Comparison of ENCODE assay signal across 1 cellular context in genomic region chr5:141954193-141954592, GRCh38.
TF ChIP-seq lines count a peak whose summit lies in the region.

No MANE protein-coding gene starts in this region.

TF ChIP-seq in GM23338, 12 proteins besides CTCF, POLR2A, EP300 and RAD21 (continued from another document):
- TF ChIP-seq ZNF462 (CRISPR knock-in tag; IDR thresholded peaks at IDR 0.05) (no peak), EZH2 (IDR thresholded peaks at IDR 0.05; ENCODE audit: low read depth, unreplicated experiment) (no peak), ZNF331 (CRISPR knock-in tag; IDR thresholded peaks at IDR 0.05; ENCODE audit: low read depth) (no peak), EZH2phosphoT487 (IDR thresholded peaks at IDR 0.05; ENCODE audit: unreplicated experiment) (no peak), ZNF114 (CRISPR knock-in tag; IDR thresholded peaks at IDR 0.05) (no peak), STAT1 (IDR thresholded peaks at IDR 0.05; ENCODE audit: unreplicated experiment) (no peak), CREB1 (CRISPR knock-in tag; IDR thresholded peaks at IDR 0.05; ENCODE audit: low read depth) (no peak)
